In the genomic region with DNA sequence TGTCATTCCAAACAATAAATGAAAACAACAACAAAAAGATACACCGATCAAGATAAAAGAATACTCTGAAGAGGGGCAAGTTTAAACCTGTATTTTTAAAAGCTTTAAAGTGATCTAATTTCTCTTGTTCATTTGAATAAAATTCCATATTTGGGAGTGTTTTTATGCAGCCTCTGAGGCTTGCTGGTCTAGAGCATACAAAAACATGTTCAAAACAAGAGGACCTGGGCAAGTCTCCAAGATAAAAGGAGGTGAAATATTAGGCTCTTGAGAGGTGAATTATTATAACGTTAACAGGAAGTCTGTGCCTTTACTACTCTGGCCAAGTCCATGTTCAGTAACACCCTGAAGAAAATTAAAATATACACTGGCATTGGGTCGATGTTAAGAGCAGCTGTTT, we compare ENCODE assay signal across 11 cellular contexts. TPM values are rescaled to one million over a fixed set of nuclear protein-coding genes. Genes with fewer than 3 reads are reported as not detected.
DNase-seq lines count a peak whose midpoint lies in the region; ATAC-seq and TF ChIP-seq lines count a peak whose summit lies in the region.
"Had no signal": no experiment of that assay in that cellular context is flagged by ENCODE, and none has a peak within 500 bp of the region (broad histone marks: within the 10 kb centered on the region; RNA-seq: fewer than 3 reads in every experiment).

No MANE protein-coding gene starts in this region.

- peak overlapping the region; percentile 71 for H3K27ac Mint-ChIP-seq in mesothelial cell of epicardium

- H3K27me3 ChIP-seq in heart left ventricle (no peaks in the 10 kb centered on the region), right cardiac atrium (ENCODE audit: control insufficient read depth, insufficient read depth) (no peaks in the 10 kb centered on the region), upper lobe of right lung (no peaks in the 10 kb centered on the region)

- H3K4me1 Mint-ChIP-seq in mesothelial cell of epicardium, result peaks cover 18% of the 10 kb centered on the region

- intact Hi-C loops in heart left ventricle (cut with DNase I) (no loop called here), right cardiac atrium (cut with DNase I) (no loop called here), upper lobe of right lung (cut with DNase I) (no loop called here)

- TF ChIP-seq CTCF in heart left ventricle (IDR thresholded peaks at IDR 0.05), result no peak
- TF ChIP-seq CTCF in astrocyte of the spinal cord (IDR thresholded peaks at IDR 0.05; ENCODE audit: low read depth, low read length), result no peak
- TF ChIP-seq CTCF in mesothelial cell of epicardium (IDR thresholded peaks at IDR 0.05; ENCODE audit: unreplicated experiment), result no peak
- TF ChIP-seq CTCF in upper lobe of right lung (IDR thresholded peaks at IDR 0.05), result no peak
- TF ChIP-seq CTCF in GM10266 (IDR thresholded peaks at IDR 0.05; ENCODE audit: control insufficient read depth, insufficient read depth, low read depth, missing control alignments), result no peak

- H3K27me3 Mint-ChIP-seq in mesothelial cell of epicardium (ENCODE audit: low read depth), result no peaks in the 10 kb centered on the region
- H3K27me3 Mint-ChIP-seq: stimulated activated naive CD8-positive, alpha-beta T cell treated with anti-CD3 and anti-CD28 coated beads, Interleukin-15, Interleukin-2, amounts not matched to agents 100 ng/mL and 50 ng/mL, for 24 hours had no signal

- H3K36me3 ChIP-seq in heart left ventricle, result peaks cover 0 to 98% (median 72%) of the 10 kb centered on the region in 9 donors
- peaks cover 48% of the 10 kb centered on the region for H3K36me3 ChIP-seq in upper lobe of right lung

- no peak for TF ChIP-seq POLR2A in heart left ventricle (IDR thresholded peaks at IDR 0.05)

- WGBS in heart left ventricle, 4 donors, result 41 to 49% (median 46%) methylated on average over 3 of the region's 3 CpGs
- WGBS in right cardiac atrium, result 54% methylated on average over 3 of the region's 3 CpGs

- H3K4me3 Mint-ChIP-seq in mesothelial cell of epicardium, result no peak overlapping the region
- H3K4me3 Mint-ChIP-seq: stimulated activated naive CD8-positive, alpha-beta T cell treated with anti-CD3 and anti-CD28 coated beads, Interleukin-15, Interleukin-2, amounts not matched to agents 100 ng/mL and 50 ng/mL, for 24 hours had no signal

- H3K4me3 ChIP-seq in heart left ventricle (no peak overlapping the region), right cardiac atrium (ENCODE audit: low read length) (no peak overlapping the region), astrocyte of the spinal cord (ENCODE audit: low read depth, low read length) (no peak overlapping the region), upper lobe of right lung (no peak overlapping the region)

- H3K4me1 ChIP-seq in heart left ventricle (peaks cover 0 to 25% (median 7%) of the 10 kb centered on the region in 12 donors), right cardiac atrium (ENCODE audit: control insufficient read depth, insufficient read depth, low read length) (peaks cover 3% of the 10 kb centered on the region), upper lobe of right lung (peaks cover 17% of the 10 kb centered on the region)

- DNase-seq in heart left ventricle (no peak), right cardiac atrium (no peak), astrocyte of the spinal cord (ENCODE audit: low read depth, low spot score) (peak; percentile 35), mesothelial cell of epicardium (ENCODE audit: low spot score in 2 of 2, unreplicated experiment in 2 of 2) (no peak), upper lobe of right lung (no peak), glomerular visceral epithelial cell (ENCODE audit: extremely low spot score) (no peak), GM10266 (ENCODE audit: extremely low spot score) (no peak)
- DNase-seq: amniotic stem cell, DND-41 had no signal

- in situ Hi-C loops in astrocyte of the spinal cord (cut with HindIII; ENCODE audit: low sequenced_read_pairs), result no loop called here

- no peaks in the 10 kb centered on the region for H3K9me3 Mint-ChIP-seq in mesothelial cell of epicardium
- H3K9me3 Mint-ChIP-seq: stimulated activated naive CD8-positive, alpha-beta T cell treated with anti-CD3 and anti-CD28 coated beads, Interleukin-15, Interleukin-2, amounts not matched to agents 100 ng/mL and 50 ng/mL, for 24 hours had no signal

- H3K9me3 ChIP-seq in heart left ventricle (no peaks in the 10 kb centered on the region), right cardiac atrium (ENCODE audit: control insufficient read depth, low read length) (no peaks in the 10 kb centered on the region), upper lobe of right lung (no peaks in the 10 kb centered on the region)

- peaks cover 26% of the 10 kb centered on the region for H3K36me3 Mint-ChIP-seq in mesothelial cell of epicardium

- H3K27ac ChIP-seq in heart left ventricle (peak overlapping the region in 10 of 12 donors; percentile 7 to 75 (median 36)), right cardiac atrium (ENCODE audit: low read length) (no peak overlapping the region), upper lobe of right lung (peak overlapping the region; percentile 52)

- ATAC-seq in heart left ventricle, result peak in 3 of 4 donors; percentile 20 to 25 (median 21)
- ATAC-seq in right cardiac atrium, result no peak
- ATAC-seq in upper lobe of right lung, result peak; percentile 57
- no peak for ATAC-seq in GM21390 (IDR thresholded peaks at IDR 0.05; ENCODE audit: unreplicated experiment)

RNA-seq across cellular contexts. Expression of a gene that starts 20.1 kb away (rescaled TPM):
- total RNA-seq in heart left ventricle (10 to 100 TPM in 6 of 9 donors, 1 to 10 TPM in 3; 6.7 to 26.0 (median 11.5) TPM), right cardiac atrium (10 to 100 TPM in 2 of 4 donors, 1 to 10 TPM in 2; 8.3 to 13.8 (median 9.9) TPM), mesothelial cell of epicardium (21.8 to 23.4 TPM (median 22.2 TPM) in 3 replicates), upper lobe of right lung (14.3 TPM)
- polyA plus RNA-seq in heart left ventricle (10 to 100 TPM in 1 of 2 donors, 1 to 10 TPM in 1; 4.6 to 10.3 TPM), right cardiac atrium (3.3 TPM)

RNA-seq across cellular contexts. Expression of a gene that starts 39.8 kb away (rescaled TPM):
- total RNA-seq in heart left ventricle, result 10 to 100 TPM; 10.1 to 44.4 (median 19.7) TPM
- 10 to 100 TPM; 17.3 to 22.8 TPM for polyA plus RNA-seq in heart left ventricle
- total RNA-seq in right cardiac atrium, result 10 to 100 TPM; 18.0 to 39.8 (median 23.5) TPM
- polyA plus RNA-seq in right cardiac atrium, result 20.6 TPM
- total RNA-seq in mesothelial cell of epicardium, result 2.1 to 3.8 TPM (median 3.1 TPM) in 3 replicates
- total RNA-seq in upper lobe of right lung, result 55.4 TPM

Comparison
In these comparisons a context has a peak if more than half of its experiments do, and no peak if none do; other contexts are left out.
1. ATAC-seq: peak in heart left ventricle (3 of 4) and upper lobe of right lung (single experiment); none in right cardiac atrium (0 of 2) and GM21390 (single experiment).